In the genomic region with DNA sequence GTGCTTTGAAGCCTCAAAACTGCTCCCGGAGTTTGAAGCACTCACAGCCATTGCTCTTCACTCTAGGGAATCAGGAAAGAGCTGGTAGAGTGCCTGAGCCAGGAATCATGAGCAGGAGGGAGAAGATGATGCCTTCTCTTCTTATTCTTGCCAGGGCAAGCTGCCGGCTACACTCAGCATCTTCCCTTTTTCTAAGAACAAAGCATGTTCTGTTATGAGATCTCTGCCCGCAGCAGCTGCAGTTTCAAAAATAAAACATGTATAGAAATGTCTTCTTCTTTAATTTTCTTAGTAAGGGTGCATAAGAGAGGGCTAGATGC, we compare ENCODE assay signal across 21 cellular contexts. TPM values are rescaled to one million over a fixed set of nuclear protein-coding genes. Genes with fewer than 3 reads are reported as not detected.
A peak's percentile ranks its signal among the peaks of the same experiment; 100 is the strongest.
DNase-seq lines count a peak whose midpoint lies in the region; ATAC-seq and TF ChIP-seq lines count a peak whose summit lies in the region.
"Had no signal": no experiment of that assay in that cellular context is flagged by ENCODE, and none has a peak within 500 bp of the region (broad histone marks: within the 10 kb centered on the region; RNA-seq: fewer than 3 reads in every experiment).

No MANE protein-coding gene starts in this region.

- intact Hi-C loops in dorsolateral prefrontal cortex (cut with DNase I) = loop anchor here in 1 of 2 donors (10.0 kb wide), 1 partner anchor 57 kb away; a partner anchor contains a TSS
- intact Hi-C loops in natural killer cell (cut with micrococcal nuclease) = no loop called here

- H3K27ac Mint-ChIP-seq in GM23338 = no peak overlapping the region
- peak overlapping the region; percentile 20 to 29 for H3K27ac Mint-ChIP-seq in natural killer cell
- H3K27ac Mint-ChIP-seq: memory B cell had no signal

- peak; percentile 71 for DNase-seq in Ammon's horn (ENCODE audit: low spot score)
- no peak for DNase-seq in GM23338 (ENCODE audit: low spot score)
- DNase-seq in dorsolateral prefrontal cortex = peak in 4 of 10 donors; percentile 14 to 51 (median 38)
- no peak for DNase-seq in natural killer cell
- no peak for DNase-seq in BE2C
- DNase-seq: activated CD4-positive, CD25-positive, alpha-beta regulatory T cell; activated CD8-positive, alpha-beta memory T cell treated with anti-CD3 and anti-CD28 coated beads, Interleukin-2, amount 10 ng/mL, durations not matched to agents 7 days and 5 days; activated naive CD4-positive, alpha-beta T cell treated with anti-CD3 and anti-CD28 coated beads, Interleukin-2, amount 50 U/mL, for 16 hours; heart right ventricle; IMR-90; islet precursor cell; T-helper 9 cell; upper lobe of right lung had no signal

- peak overlapping the region; percentile 64; the same call in 1 of the 2 replicates for H2AFZ ChIP-seq in GM23338

- peaks cover 1% of the 10 kb centered on the region for H3K27me3 Mint-ChIP-seq in GM23338 (ENCODE audit: insufficient read depth, low read depth, poor library complexity)
- H3K27me3 Mint-ChIP-seq in natural killer cell (ENCODE audit: low read depth in 2 of 2) = no peaks in the 10 kb centered on the region
- H3K27me3 Mint-ChIP-seq: activated CD8-positive, alpha-beta memory T cell treated with anti-CD3 and anti-CD28 coated beads, Interleukin-2, amount 10 ng/mL, durations not matched to agents 7 days and 5 days; stimulated activated naive CD8-positive, alpha-beta T cell treated with anti-CD3 and anti-CD28 coated beads, Interleukin-15, Interleukin-2, amounts not matched to agents 100 ng/mL and 50 ng/mL, for 24 hours had no signal

- H3K27me3 ChIP-seq in GM23338 (ENCODE audit: insufficient read depth) (no peaks in the 10 kb centered on the region), dorsolateral prefrontal cortex (no peaks in the 10 kb centered on the region), BE2C (peaks cover 34% of the 10 kb centered on the region)
- H3K27me3 ChIP-seq: SJCRH30, upper lobe of right lung had no signal

- H3K9me3 ChIP-seq in BE2C = no peaks in the 10 kb centered on the region
- H3K9me3 ChIP-seq: heart right ventricle, SJCRH30, upper lobe of right lung had no signal

- H3K4me1 ChIP-seq in GM23338 (ENCODE audit: insufficient read depth) (0 out of 2 replicates have a peak, but pooled peaks cover 10% of the 10 kb centered on the region), BE2C (no peaks in the 10 kb centered on the region)
- H3K4me1 ChIP-seq: SJCRH30, upper lobe of right lung had no signal

- no peaks in the 10 kb centered on the region for H3K36me3 Mint-ChIP-seq in GM23338 (ENCODE audit: low read depth)
- H3K36me3 Mint-ChIP-seq in natural killer cell = peaks cover 44% of the 10 kb centered on the region

- H3K36me3 ChIP-seq in GM23338 (ENCODE audit: insufficient read depth) (no peaks in the 10 kb centered on the region), BE2C (no peaks in the 10 kb centered on the region)
- H3K36me3 ChIP-seq: SJCRH30, upper lobe of right lung had no signal

- H3K4me3 Mint-ChIP-seq in GM23338 = no peak overlapping the region
- no peak overlapping the region for H3K4me3 Mint-ChIP-seq in natural killer cell
- H3K4me3 Mint-ChIP-seq: activated CD8-positive, alpha-beta memory T cell treated with anti-CD3 and anti-CD28 coated beads, Interleukin-2, amount 10 ng/mL, durations not matched to agents 7 days and 5 days; memory B cell; stimulated activated naive CD8-positive, alpha-beta T cell treated with anti-CD3 and anti-CD28 coated beads, Interleukin-15, Interleukin-2, amounts not matched to agents 100 ng/mL and 50 ng/mL, for 24 hours had no signal

- H3K79me2 ChIP-seq in GM23338 (replicated peaks; ENCODE audit: insufficient read depth) = no peaks in the 10 kb centered on the region

- H3K9me3 Mint-ChIP-seq in GM23338 (no peaks in the 10 kb centered on the region), natural killer cell (no peaks in the 10 kb centered on the region)
- H3K9me3 Mint-ChIP-seq: memory B cell; stimulated activated naive CD8-positive, alpha-beta T cell treated with anti-CD3 and anti-CD28 coated beads, Interleukin-15, Interleukin-2, amounts not matched to agents 100 ng/mL and 50 ng/mL, for 24 hours had no signal

- H3K4me1 Mint-ChIP-seq in GM23338 (peaks cover 8% of the 10 kb centered on the region), natural killer cell (peaks cover 18 to 30% of the 10 kb centered on the region in 2 donors)

- H3K9me2 ChIP-seq in GM23338 (ENCODE audit: insufficient read depth) = no peaks in the 10 kb centered on the region

- no peak overlapping the region for H3K27ac ChIP-seq in GM23338 (ENCODE audit: low read depth)
- peak overlapping the region in 58 of 59 donors; percentile 28 to 90 (median 80) for H3K27ac ChIP-seq in dorsolateral prefrontal cortex
- H3K27ac ChIP-seq: heart right ventricle, SJCRH30, upper lobe of right lung had no signal

- H3F3A ChIP-seq in GM23338 (replicated peaks; ENCODE audit: low read depth) = no peaks in the 10 kb centered on the region

- H3K4me3 ChIP-seq in GM23338 = no peak overlapping the region
- peak overlapping the region in 14 of 59 donors; percentile 1 to 32 (median 15) for H3K4me3 ChIP-seq in dorsolateral prefrontal cortex
- H3K4me3 ChIP-seq in BE2C (ENCODE audit: low read depth, low read length) = no peak overlapping the region
- H3K4me3 ChIP-seq: heart right ventricle, SJCRH30, upper lobe of right lung had no signal

- no peak for TF ChIP-seq CTCF in GM23338 (conservative IDR thresholded peaks at IDR 0.05; ENCODE audit: low read depth in 2 of 2)
- TF ChIP-seq CTCF in dorsolateral prefrontal cortex (IDR thresholded peaks at IDR 0.05 in 54 of 56, conservative IDR thresholded peaks at IDR 0.05 in 2 of 56; ENCODE audit: low read depth in 1 of 56, partially characterized antibody in 56 of 56) = no peak
- TF ChIP-seq CTCF in natural killer cell (IDR thresholded peaks at IDR 0.05) = no peak
- no peak for TF ChIP-seq CTCF in BE2C (IDR thresholded peaks at IDR 0.05; ENCODE audit: low read depth, low read length)

- H4K20me1 ChIP-seq in GM23338 (replicated peaks; ENCODE audit: insufficient read depth) = no peaks in the 10 kb centered on the region

- H3K4me2 ChIP-seq in GM23338 = no peak overlapping the region

- ATAC-seq in GM23338 = 0 out of 3 replicates have a peak, but pooled peaks have one; percentile 26
- ATAC-seq in natural killer cell = no peak
- no peak for ATAC-seq in GM19397 (IDR thresholded peaks at IDR 0.05; ENCODE audit: unreplicated experiment)
- no peak for ATAC-seq in HG02642 (IDR thresholded peaks at IDR 0.05; ENCODE audit: poor library complexity, unreplicated experiment)
- ATAC-seq in HG03378 (IDR thresholded peaks at IDR 0.05; ENCODE audit: unreplicated experiment) = no peak
- ATAC-seq: activated CD8-positive, alpha-beta memory T cell treated with anti-CD3 and anti-CD28 coated beads, Interleukin-2, amount 10 ng/mL, durations not matched to agents 7 days and 5 days; esophagus mucosa; heart right ventricle; sciatic nerve; upper lobe of right lung had no signal

TF ChIP-seq in GM23338, 12 proteins besides CTCF, POLR2A, EP300 and RAD21 (continues in another document):
- TF ChIP-seq POLR2AphosphoS5 (IDR thresholded peaks at IDR 0.05; ENCODE audit: low read depth) = no peak
- TF ChIP-seq ZNF331 (CRISPR knock-in tag; IDR thresholded peaks at IDR 0.05; ENCODE audit: low read depth) = no peak
- TF ChIP-seq, protein P1, sequence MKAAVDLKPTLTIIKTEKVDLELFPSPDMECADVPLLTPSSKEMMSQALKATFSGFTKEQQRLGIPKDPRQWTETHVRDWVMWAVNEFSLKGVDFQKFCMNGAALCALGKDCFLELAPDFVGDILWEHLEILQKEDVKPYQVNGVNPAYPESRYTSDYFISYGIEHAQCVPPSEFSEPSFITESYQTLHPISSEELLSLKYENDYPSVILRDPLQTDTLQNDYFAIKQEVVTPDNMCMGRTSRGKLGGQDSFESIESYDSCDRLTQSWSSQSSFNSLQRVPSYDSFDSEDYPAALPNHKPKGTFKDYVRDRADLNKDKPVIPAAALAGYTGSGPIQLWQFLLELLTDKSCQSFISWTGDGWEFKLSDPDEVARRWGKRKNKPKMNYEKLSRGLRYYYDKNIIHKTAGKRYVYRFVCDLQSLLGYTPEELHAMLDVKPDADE (IDR thresholded peaks at IDR 0.05) = no peak
- no peak for TF ChIP-seq ZNF114 (CRISPR knock-in tag; IDR thresholded peaks at IDR 0.05)
- no peak for TF ChIP-seq CREB1 (CRISPR knock-in tag; IDR thresholded peaks at IDR 0.05; ENCODE audit: low read depth)
- TF ChIP-seq JUNB (IDR thresholded peaks at IDR 0.05; ENCODE audit: unreplicated experiment) = no peak
- no peak for TF ChIP-seq NANOG (IDR thresholded peaks at IDR 0.05; ENCODE audit: borderline replicate concordance)
- TF ChIP-seq, protein P2, sequence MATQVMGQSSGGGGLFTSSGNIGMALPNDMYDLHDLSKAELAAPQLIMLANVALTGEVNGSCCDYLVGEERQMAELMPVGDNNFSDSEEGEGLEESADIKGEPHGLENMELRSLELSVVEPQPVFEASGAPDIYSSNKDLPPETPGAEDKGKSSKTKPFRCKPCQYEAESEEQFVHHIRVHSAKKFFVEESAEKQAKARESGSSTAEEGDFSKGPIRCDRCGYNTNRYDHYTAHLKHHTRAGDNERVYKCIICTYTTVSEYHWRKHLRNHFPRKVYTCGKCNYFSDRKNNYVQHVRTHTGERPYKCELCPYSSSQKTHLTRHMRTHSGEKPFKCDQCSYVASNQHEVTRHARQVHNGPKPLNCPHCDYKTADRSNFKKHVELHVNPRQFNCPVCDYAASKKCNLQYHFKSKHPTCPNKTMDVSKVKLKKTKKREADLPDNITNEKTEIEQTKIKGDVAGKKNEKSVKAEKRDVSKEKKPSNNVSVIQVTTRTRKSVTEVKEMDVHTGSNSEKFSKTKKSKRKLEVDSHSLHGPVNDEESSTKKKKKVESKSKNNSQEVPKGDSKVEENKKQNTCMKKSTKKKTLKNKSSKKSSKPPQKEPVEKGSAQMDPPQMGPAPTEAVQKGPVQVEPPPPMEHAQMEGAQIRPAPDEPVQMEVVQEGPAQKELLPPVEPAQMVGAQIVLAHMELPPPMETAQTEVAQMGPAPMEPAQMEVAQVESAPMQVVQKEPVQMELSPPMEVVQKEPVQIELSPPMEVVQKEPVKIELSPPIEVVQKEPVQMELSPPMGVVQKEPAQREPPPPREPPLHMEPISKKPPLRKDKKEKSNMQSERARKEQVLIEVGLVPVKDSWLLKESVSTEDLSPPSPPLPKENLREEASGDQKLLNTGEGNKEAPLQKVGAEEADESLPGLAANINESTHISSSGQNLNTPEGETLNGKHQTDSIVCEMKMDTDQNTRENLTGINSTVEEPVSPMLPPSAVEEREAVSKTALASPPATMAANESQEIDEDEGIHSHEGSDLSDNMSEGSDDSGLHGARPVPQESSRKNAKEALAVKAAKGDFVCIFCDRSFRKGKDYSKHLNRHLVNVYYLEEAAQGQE (IDR thresholded peaks at IDR 0.05; ENCODE audit: unreplicated experiment) = no peak
- TF ChIP-seq EZH2phosphoT487 (IDR thresholded peaks at IDR 0.05; ENCODE audit: unreplicated experiment) = no peak
- TF ChIP-seq STAT1 (IDR thresholded peaks at IDR 0.05; ENCODE audit: unreplicated experiment) = no peak

RNA-seq across cellular contexts. Expression of a gene that starts 57.9 kb away (rescaled TPM):
- total RNA-seq in GM23338 (2014; rRNA removed; shearing (Covaris generic)) = 27.4 and 30.2 TPM in 2 replicates
- 7.0 and 9.9 TPM in 2 replicates for polyA plus RNA-seq in GM23338 (2016; fragmentation: Nextera tagmentation; extraction: Ambion mirVana)
- total RNA-seq in dorsolateral prefrontal cortex = 100 to 1,000 TPM in 1 of 120 experiments, 10 to 100 TPM in 119; 59.2 to 100 (median 77.8) TPM
- total RNA-seq in natural killer cell = 100 to 1,000 TPM; 103 to 105 (median 103) TPM
- polyA plus RNA-seq in BE2C (2012; ENCODE audit: insufficient read depth, insufficient read length, low read depth) = 4.0 TPM
